ENCODE assay signal across 10 cellular contexts in genomic region chr3:115713247-115713646, GRCh38.
DNase-seq lines count a peak whose midpoint lies in the region; ATAC-seq and TF ChIP-seq lines count a peak whose summit lies in the region.
"Had no signal": no experiment of that assay in that cellular context is flagged by ENCODE, and none has a peak within 500 bp of the region (broad histone marks: within the 10 kb centered on the region; RNA-seq: fewer than 3 reads in every experiment).

No MANE protein-coding gene starts in this region.

- no peak overlapping the region for H3K4me2 ChIP-seq in hepatocyte

- ATAC-seq in HG03196 (IDR thresholded peaks at IDR 0.05; ENCODE audit: unreplicated experiment) (no peak), GM21529 (IDR thresholded peaks at IDR 0.05; ENCODE audit: unreplicated experiment) (no peak)
- ATAC-seq: activated CD8-positive, alpha-beta memory T cell treated with anti-CD3 and anti-CD28 coated beads, Interleukin-2, amount 10 ng/mL, durations not matched to agents 7 days and 5 days had no signal

- H3K9me2 ChIP-seq in hepatocyte (replicated peaks; ENCODE audit: insufficient read depth) = no peaks in the 10 kb centered on the region

- H3K27me3 ChIP-seq in hepatocyte (no peaks in the 10 kb centered on the region), tibial nerve (no peaks in the 10 kb centered on the region)
- H3K27me3 ChIP-seq: tibial artery had no signal

- H2AFZ ChIP-seq in hepatocyte = no peak overlapping the region

- H3K79me2 ChIP-seq in hepatocyte = no peaks in the 10 kb centered on the region

- H3K9me3 ChIP-seq in hepatocyte (ENCODE audit: low read depth) (no peaks in the 10 kb centered on the region), tibial nerve (no peaks in the 10 kb centered on the region)
- H3K9me3 ChIP-seq: tibial artery had no signal

- no peak for TF ChIP-seq POLR2A in tibial nerve (IDR thresholded peaks at IDR 0.05)

- H3K4me1 ChIP-seq in hepatocyte (ENCODE audit: insufficient read depth) = no peaks in the 10 kb centered on the region
- H3K4me1 ChIP-seq in tibial nerve = no peaks in the 10 kb centered on the region

- DNase-seq in AG20443 (ENCODE audit: low spot score) (peak; percentile 25), NCI-H1436 (lab: John Stamatoyannopoulos, UW) (peak; percentile 100), NCI-H774 (lab: John Stamatoyannopoulos, UW) (peak; percentile 66), hepatocyte (ENCODE audit: low spot score) (peak; percentile 35), tibial nerve (ENCODE audit: low spot score in 2 of 2) (no peak), ecto neural progenitor cell (ENCODE audit: low spot score) (no peak)
- DNase-seq: activated CD8-positive, alpha-beta memory T cell treated with anti-CD3 and anti-CD28 coated beads, Interleukin-2, amount 10 ng/mL, durations not matched to agents 7 days and 5 days; tibial artery had no signal

- TF ChIP-seq CTCF in hepatocyte (IDR thresholded peaks at IDR 0.05; ENCODE audit: poor library complexity) (no peak), tibial nerve (IDR thresholded peaks at IDR 0.05) (no peak)

- TF ChIP-seq EP300 in tibial nerve (IDR thresholded peaks at IDR 0.05) = no peak

- H3K36me3 ChIP-seq in hepatocyte (replicated peaks; ENCODE audit: insufficient read depth, low read depth) (no peaks in the 10 kb centered on the region), tibial nerve (no peaks in the 10 kb centered on the region)
- H3K36me3 ChIP-seq: tibial artery had no signal

- H3K4me3 ChIP-seq in hepatocyte (no peak overlapping the region), tibial nerve (no peak overlapping the region)
- H3K4me3 ChIP-seq: tibial artery had no signal

- H3K27ac ChIP-seq in hepatocyte (no peak overlapping the region), tibial nerve (no peak overlapping the region)
- H3K27ac ChIP-seq: tibial artery had no signal

- WGBS in hepatocyte (ENCODE audit: low lambda C conversion rate, missing lambda C conversion rate) = 44% methylated on average over 5 of the region's 5 CpGs
- 64 to 73% methylated on average over 5 of the region's 5 CpGs for WGBS in tibial nerve, 2 donors

- no peaks in the 10 kb centered on the region for H4K20me1 ChIP-seq in hepatocyte (ENCODE audit: insufficient read depth, poor library complexity, severe bottlenecking)

Comparison
In these comparisons a context has a peak if more than half of its experiments do, and no peak if none do; other contexts are left out.
1. DNase-seq: peak in AG20443 (single experiment), NCI-H1436 (single experiment), NCI-H774 (single experiment) and hepatocyte (single experiment); none in tibial nerve (0 of 2) and ecto neural progenitor cell (single experiment).